12 cellular contexts compared by ENCODE assay signal in the genomic region with DNA sequence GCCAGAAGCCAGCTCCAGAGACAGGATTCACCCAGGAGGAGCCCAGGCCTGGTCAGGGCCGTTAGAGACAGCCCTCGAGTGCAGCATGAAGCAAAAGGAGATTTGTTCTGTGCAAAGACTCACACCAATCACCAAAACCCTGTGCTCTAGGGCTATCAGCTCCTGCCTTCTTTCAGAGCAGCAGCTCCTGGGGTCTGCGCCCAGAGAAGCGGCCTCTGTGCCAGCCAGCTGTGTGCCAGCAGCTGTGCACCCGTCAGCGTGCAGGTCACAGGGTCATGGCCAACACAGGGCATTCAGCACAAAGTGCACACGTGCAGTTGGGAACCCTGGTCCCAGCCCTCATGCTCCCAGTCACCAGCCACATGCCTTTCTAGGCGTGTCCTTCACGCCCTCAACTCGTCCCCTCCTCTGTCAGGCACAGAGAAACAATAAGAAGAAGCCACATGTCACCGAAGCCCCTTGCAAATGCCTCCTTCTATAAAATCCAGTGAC. TPM values are rescaled to one million over a fixed set of nuclear protein-coding genes. Genes with fewer than 3 reads are reported as not detected.
DNase-seq lines count a peak whose midpoint lies in the region; ATAC-seq and TF ChIP-seq lines count a peak whose summit lies in the region.
"Had no signal": no experiment of that assay in that cellular context is flagged by ENCODE, and none has a peak within 500 bp of the region (broad histone marks: within the 10 kb centered on the region; RNA-seq: fewer than 3 reads in every experiment).

No MANE protein-coding gene starts in this region.

- H3K4me3 ChIP-seq in breast epithelium (peak overlapping the region in 1 of 3 donors; percentile 55), uterus (peak overlapping the region in 1 of 2 donors; percentile 33)

- intact Hi-C loops in breast epithelium (cut with DNase I; ENCODE audit: low total_unique reads) (no loop called here), MCF 10A (cut with micrococcal nuclease) (no loop called here), uterus (cut with DNase I; ENCODE audit: low total_unique reads) (no loop called here)

- H3K36me3 ChIP-seq in breast epithelium (peaks cover 6% of the 10 kb centered on the region), uterus (no peaks in the 10 kb centered on the region)

- H3K27ac Mint-ChIP-seq in MCF 10A (ENCODE audit: low read depth, unreplicated experiment), result no peak overlapping the region
- peak overlapping the region; percentile 48 to 96 (median 63) for H3K27ac Mint-ChIP-seq in nephron
- H3K27ac Mint-ChIP-seq: IgD-negative memory B cell had no signal

- H3K27me3 Mint-ChIP-seq in MCF 10A (ENCODE audit: insufficient read depth, unreplicated experiment) (no peaks in the 10 kb centered on the region), nephron (ENCODE audit: low read depth) (no peaks in the 10 kb centered on the region)

- TF ChIP-seq CTCF in breast epithelium (IDR thresholded peaks at IDR 0.05), result no peak
- no peak for TF ChIP-seq CTCF in MCF 10A (IDR thresholded peaks at IDR 0.05; ENCODE audit: unreplicated experiment)
- TF ChIP-seq CTCF in nephron (IDR thresholded peaks at IDR 0.05; ENCODE audit: unreplicated experiment in 3 of 3), result no peak
- no peak for TF ChIP-seq CTCF in uterus (IDR thresholded peaks at IDR 0.05)

- no peaks in the 10 kb centered on the region for H3K27me3 ChIP-seq in breast epithelium
- H3K27me3 ChIP-seq in uterus, result no peaks in the 10 kb centered on the region

- TF ChIP-seq POLR2A in breast epithelium (IDR thresholded peaks at IDR 0.05), result no peak
- no peak for TF ChIP-seq POLR2A in uterus (IDR thresholded peaks at IDR 0.05)

- no TSS peak for BruUV-seq in MCF 10A (replicated peaks; lab: Mats Ljungman, UMichigan)

- peak overlapping the region; percentile 43 to 75 for H3K27ac ChIP-seq in breast epithelium
- peak overlapping the region; percentile 91 to 94 for H3K27ac ChIP-seq in uterus

- H3K9me3 ChIP-seq in breast epithelium (no peaks in the 10 kb centered on the region), uterus (no peaks in the 10 kb centered on the region)

- H3K36me3 Mint-ChIP-seq in MCF 10A (ENCODE audit: insufficient read depth, unreplicated experiment) (peaks cover 8% of the 10 kb centered on the region), nephron (ENCODE audit: low read depth) (peaks cover 18% of the 10 kb centered on the region)
- H3K36me3 Mint-ChIP-seq: IgD-negative memory B cell had no signal

- ATAC-seq in GM21367 (IDR thresholded peaks at IDR 0.05; ENCODE audit: unreplicated experiment), result no peak

- POLR2A ChIA-PET in MCF 10A (lab: Yijun Ruan, JAX), result interaction anchor here (1.3 to 2.0 kb wide), 3 partner anchors 15 to 174 kb away, joined by 6 read pairs; no protein-coding TSS in a partner anchor

- CTCF ChIA-PET in MCF 10A (lab: Yijun Ruan, JAX), result interaction anchor here (0.5 to 1.6 kb wide), 5 partner anchors 9 to 426 kb away, joined by 3 to 4 read pairs (median 3); no protein-coding TSS in a partner anchor

- H3K4me1 Mint-ChIP-seq in MCF 10A (ENCODE audit: insufficient read depth, unreplicated experiment) (peaks cover 50% of the 10 kb centered on the region), nephron (peaks cover 77% of the 10 kb centered on the region)

- no peaks in the 10 kb centered on the region for H3K4me1 ChIP-seq in breast epithelium
- peaks cover 13 to 24% of the 10 kb centered on the region in 2 donors for H3K4me1 ChIP-seq in uterus

- H3K9me3 Mint-ChIP-seq in MCF 10A (ENCODE audit: unreplicated experiment), result no peaks in the 10 kb centered on the region
- no peaks in the 10 kb centered on the region for H3K9me3 Mint-ChIP-seq in nephron
- H3K9me3 Mint-ChIP-seq: IgD-negative memory B cell had no signal

- DNase-seq in breast epithelium (ENCODE audit: low spot score in 2 of 2) (no peak), MCF 10A (ENCODE audit: unreplicated experiment) (no peak), fibroblast of gingiva (ENCODE audit: low read depth) (peak; percentile 29), uterus (no peak), iPS-NIHi11 (ENCODE audit: low spot score) (no peak), putamen (ENCODE audit: low spot score) (no peak)
- DNase-seq: hypothalamus, NCI-H510A, T1000 had no signal

- H3K4me3 Mint-ChIP-seq in MCF 10A (ENCODE audit: unreplicated experiment) (no peak overlapping the region), nephron (no peak overlapping the region)
- H3K4me3 Mint-ChIP-seq: IgD-negative memory B cell had no signal

RNA-seq across cellular contexts. Expression of a gene that starts 49.3 kb away (rescaled TPM):
- total RNA-seq in breast epithelium (10 to 100 TPM; 12.0 to 33.4 (median 24.0) TPM), MCF 10A (2022) (28.3 and 40.1 TPM in 2 replicates), uterus (100 to 1,000 TPM in 1 of 4 donors, 10 to 100 TPM in 3; 29.4 to 177 (median 65.7) TPM)
